In genomic region chr17:59155439-59156177, GRCh38 we compare ENCODE assay signal across 8 cellular contexts. TPM values are rescaled to one million over a fixed set of nuclear protein-coding genes. Genes with fewer than 3 reads are reported as not detected.
DNase-seq lines count a peak whose midpoint lies in the region; ATAC-seq and TF ChIP-seq lines count a peak whose summit lies in the region.

Gene PRR11, plus strand, starts transcription at chr17:59155746. Its CDS starts 14,007 bp downstream, at chr17:59169753.

- in situ Hi-C loops in GM13977 (cut with MboI; ENCODE audit: low pct_unique_long_range_greater_than_20kb, low sequenced_read_pairs, unreplicated experiment), result no loop called here

- no peaks in the 10 kb centered on the region for H3K27me3 Mint-ChIP-seq in T-helper 17 cell

- H3K4me1 ChIP-seq in right cardiac atrium (ENCODE audit: control insufficient read depth, insufficient read depth, low read length), result no peaks in the 10 kb centered on the region
- H3K4me1 ChIP-seq in rectal smooth muscle tissue (ENCODE audit: control insufficient read depth, insufficient read depth, low read length), result peaks cover 6% of the 10 kb centered on the region

- H3K27me3 ChIP-seq in right cardiac atrium (ENCODE audit: control insufficient read depth, insufficient read depth) (no peaks in the 10 kb centered on the region), rectal smooth muscle tissue (ENCODE audit: control insufficient read depth, insufficient read depth, low read length) (no peaks in the 10 kb centered on the region)

- H3K27ac ChIP-seq in right cardiac atrium (ENCODE audit: low read length), result peak within 1 kb of the TSS; percentile 93
- peak within 1 kb of the TSS; percentile 86 for H3K27ac ChIP-seq in rectal smooth muscle tissue (ENCODE audit: low read depth, low read length)

- DNase-seq in GM13977 (ENCODE audit: low spot score) (peak; percentile 87), NCI-H1105 treated with DMSO at 0.1 percent for 48 hours (lab: John Stamatoyannopoulos, UW) (peak; percentile 99), T-helper 17 cell (peak; percentile 76 to 90 (median 79)), anterior cingulate cortex (lab: John Stamatoyannopoulos, UW) (peak in 53 of 58 donors; percentile 77 to 100 (median 100)), right cardiac atrium (peak; percentile 94 to 97 (median 94)), GM10266 (ENCODE audit: extremely low spot score) (no peak)

- H3K36me3 Mint-ChIP-seq in T-helper 17 cell (ENCODE audit: low read depth), result no peaks in the 10 kb centered on the region

- no peaks in the 10 kb centered on the region for H3K36me3 ChIP-seq in rectal smooth muscle tissue (ENCODE audit: control insufficient read depth, insufficient read depth, low read length)

- under 1% methylated on average over 25 of the region's 25 CpGs for WGBS in right cardiac atrium

- peak within 1 kb of the TSS; percentile 5 for H3K4me3 Mint-ChIP-seq in T-helper 17 cell

- H3K27ac Mint-ChIP-seq in T-helper 17 cell, result no peak within 1 kb of the TSS

- peaks cover 25% of the 10 kb centered on the region for H3K4me1 Mint-ChIP-seq in T-helper 17 cell

- H3K9me3 ChIP-seq in T-helper 17 cell (ENCODE audit: control insufficient read depth, low read length, poor library complexity, severe bottlenecking) (no peaks in the 10 kb centered on the region), right cardiac atrium (ENCODE audit: control insufficient read depth, low read length) (no peaks in the 10 kb centered on the region)

- peak; percentile 91 for ATAC-seq in HG02642 (IDR thresholded peaks at IDR 0.05; ENCODE audit: poor library complexity, unreplicated experiment)
- ATAC-seq in T-helper 17 cell, result peak; percentile 88
- ATAC-seq in right cardiac atrium, result peak; percentile 96 to 99

- TF ChIP-seq CTCF in GM13977 (IDR thresholded peaks at IDR 0.05; ENCODE audit: extremely low read depth, insufficient read depth, missing control alignments) (no peak), GM10266 (IDR thresholded peaks at IDR 0.05; ENCODE audit: control insufficient read depth, insufficient read depth, low read depth, missing control alignments) (no peak)

- H3K4me3 ChIP-seq in right cardiac atrium (ENCODE audit: low read length) (peak within 1 kb of the TSS; percentile 97), rectal smooth muscle tissue (ENCODE audit: low read length) (peak within 1 kb of the TSS; percentile 92)

- intact Hi-C loops in right cardiac atrium (cut with DNase I), result no loop called here

- peak within 1 kb of the TSS; percentile 29 for H3K9ac ChIP-seq in rectal smooth muscle tissue (ENCODE audit: low read length)

RNA-seq across cellular contexts. Expression of gene PRR11, which starts in this region (rescaled TPM):
- total RNA-seq in T-helper 17 cell (under 1 TPM; 0.57 to 0.60 TPM), right cardiac atrium (1 to 10 TPM; 1.2 to 2.3 (median 1.9) TPM)
- 0.38 TPM for polyA plus RNA-seq in right cardiac atrium

Comparison
In these comparisons a context has a peak if more than half of its experiments do, and no peak if none do; other contexts are left out.
1. Peak in DNase-seq and ATAC-seq in T-helper 17 cell; RNA of the gene not detected or under 1 TPM.